In genomic region chr5:67221487-67222242, GRCh38 we compare ENCODE assay signal across 8 cellular contexts. TPM values are rescaled to one million over a fixed set of nuclear protein-coding genes. Genes with fewer than 3 reads are reported as not detected.
A peak's percentile ranks its signal among the peaks of the same experiment; 100 is the strongest.
DNase-seq lines count a peak whose midpoint lies in the region; ATAC-seq and TF ChIP-seq lines count a peak whose summit lies in the region.

No MANE protein-coding gene starts in this region.

- no peaks in the 10 kb centered on the region for H3K27me3 ChIP-seq in right lobe of liver
- H3K27me3 ChIP-seq in endodermal cell (ENCODE audit: control insufficient read depth, insufficient read depth, low read length, poor library complexity, severe bottlenecking), result no peaks in the 10 kb centered on the region

- no peak for TF ChIP-seq POLR2A in right lobe of liver (IDR thresholded peaks at IDR 0.05)

- H3K27ac ChIP-seq in right lobe of liver (peak overlapping the region in 1 of 3 donors; percentile 10), endodermal cell (ENCODE audit: low read depth, low read length) (no peak overlapping the region)

- H3K9me3 Mint-ChIP-seq in activated naive CD4-positive, alpha-beta T cell treated with anti-CD3 and anti-CD28 coated beads for 36 hours, result no peaks in the 10 kb centered on the region
- H3K9me3 Mint-ChIP-seq in endodermal cell, result no peaks in the 10 kb centered on the region

- ATAC-seq in HG03039 (IDR thresholded peaks at IDR 0.05; ENCODE audit: unreplicated experiment), result peak; percentile 84
- ATAC-seq in right lobe of liver, result peak; percentile 43 to 67 (median 50)

- H3K9me3 ChIP-seq in right lobe of liver (no peaks in the 10 kb centered on the region), endodermal cell (ENCODE audit: control insufficient read depth, low read length) (no peaks in the 10 kb centered on the region)

- H3K36me3 ChIP-seq in right lobe of liver (no peaks in the 10 kb centered on the region), endodermal cell (ENCODE audit: control insufficient read depth, insufficient read depth, low read length) (no peaks in the 10 kb centered on the region)

- H3K27me3 Mint-ChIP-seq in activated naive CD4-positive, alpha-beta T cell treated with anti-CD3 and anti-CD28 coated beads for 36 hours (ENCODE audit: low read depth), result no peaks in the 10 kb centered on the region
- no peaks in the 10 kb centered on the region for H3K27me3 Mint-ChIP-seq in endodermal cell (ENCODE audit: insufficient read depth)

- H3K4me1 Mint-ChIP-seq in activated naive CD4-positive, alpha-beta T cell treated with anti-CD3 and anti-CD28 coated beads for 36 hours (ENCODE audit: low read depth), result peaks cover 51% of the 10 kb centered on the region
- H3K4me1 Mint-ChIP-seq in endodermal cell, result no peaks in the 10 kb centered on the region

- H3K4me1 ChIP-seq in right lobe of liver, result peaks cover 0 to 5% (median 2%) of the 10 kb centered on the region in 4 donors
- H3K4me1 ChIP-seq in endodermal cell (ENCODE audit: control insufficient read depth, insufficient read depth, low read length), result no peaks in the 10 kb centered on the region

- H3K36me3 Mint-ChIP-seq in activated naive CD4-positive, alpha-beta T cell treated with anti-CD3 and anti-CD28 coated beads for 36 hours (ENCODE audit: low read depth), result no peaks in the 10 kb centered on the region
- no peaks in the 10 kb centered on the region for H3K36me3 Mint-ChIP-seq in endodermal cell (ENCODE audit: low read depth)

- no peak overlapping the region for H3K9ac ChIP-seq in endodermal cell (ENCODE audit: extremely low read depth, low read length, poor library complexity, severe bottlenecking)

- peak; percentile 59 for DNase-seq in activated naive CD4-positive, alpha-beta T cell treated with anti-CD3 and anti-CD28 coated beads for 36 hours
- no peak for DNase-seq in activated naive CD4-positive, alpha-beta T cell (lab: John Stamatoyannopoulos, UW)
- DNase-seq in T-helper 2 cell (peak in 4 of 5 experiments; percentile 9 to 96 (median 36)), right lobe of liver (no peak), endodermal cell (no peak), OCI-M2 (lab: John Stamatoyannopoulos, UW; ENCODE audit: unreplicated experiment) (no peak), cerebellar nuclear complex (lab: John Stamatoyannopoulos, UW) (no peak)

- H3K27ac Mint-ChIP-seq in activated naive CD4-positive, alpha-beta T cell treated with anti-CD3 and anti-CD28 coated beads for 36 hours, result peak overlapping the region; percentile 46
- H3K27ac Mint-ChIP-seq in endodermal cell, result no peak overlapping the region

- TF ChIP-seq CTCF in right lobe of liver (IDR thresholded peaks at IDR 0.05) (no peak), endodermal cell (conservative IDR thresholded peaks at IDR 0.05) (no peak)

- intact Hi-C loops in activated naive CD4-positive, alpha-beta T cell treated with anti-CD3 and anti-CD28 coated beads for 36 hours (cut with micrococcal nuclease), result no loop called here
- intact Hi-C loops in right lobe of liver (cut with DNase I), result no loop called here

- peak overlapping the region; percentile 23 for H3K4me3 Mint-ChIP-seq in activated naive CD4-positive, alpha-beta T cell treated with anti-CD3 and anti-CD28 coated beads for 36 hours
- no peak overlapping the region for H3K4me3 Mint-ChIP-seq in endodermal cell

- 61% methylated on average over 7 of the region's 9 CpGs for WGBS in right lobe of liver (ENCODE audit: insufficient coverage, low coverage, low lambda C conversion rate, missing lambda C conversion rate)
- WGBS in endodermal cell (ENCODE audit: insufficient coverage in 1 of 2, insufficient read length in 1 of 2), 2 experiments, result 92 to 93% methylated on average over 6 to 9 of the region's 9 CpGs

- H3K4me3 ChIP-seq in right lobe of liver (no peak overlapping the region), endodermal cell (ENCODE audit: low read length) (no peak overlapping the region)

- CTCF ChIA-PET in activated naive CD4-positive, alpha-beta T cell treated with anti-CD3 and anti-CD28 coated beads for 36 hours (lab: Charles Lee), result interaction anchor here (0.6 to 2.7 kb wide), 6 partner anchors 13 to 757 kb away, joined by 3 to 9 read pairs (median 4); no protein-coding TSS in a partner anchor

RNA-seq across cellular contexts. Expression of gene CD180, which starts 25.1 kb away (rescaled TPM):
- not detected for total RNA-seq in activated naive CD4-positive, alpha-beta T cell treated with anti-CD3 and anti-CD28 coated beads for 36 hours
- total RNA-seq in right lobe of liver, result 1 to 10 TPM in 2 of 6 experiments, under 1 TPM in 4; 0.44 to 3.3 (median 0.67) TPM
- not detected for total RNA-seq in endodermal cell
- not detected for polyA plus RNA-seq in endodermal cell (2013, experiment 1 of 2)
- polyA plus RNA-seq in endodermal cell (2013, experiment 2 of 2), result not detected

Comparison
In these comparisons a context has a peak if more than half of its experiments do, and no peak if none do; other contexts are left out.
1. DNase-seq: peak in activated naive CD4-positive, alpha-beta T cell treated with anti-CD3 and anti-CD28 coated beads for 36 hours (single experiment) and T-helper 2 cell (4 of 5); none in activated naive CD4-positive, alpha-beta T cell (0 of 4), right lobe of liver (0 of 3), endodermal cell (single experiment), OCI-M2 (single experiment) and cerebellar nuclear complex (0 of 2).